ENCODE assay signal across 8 cellular contexts in the genomic region with DNA sequence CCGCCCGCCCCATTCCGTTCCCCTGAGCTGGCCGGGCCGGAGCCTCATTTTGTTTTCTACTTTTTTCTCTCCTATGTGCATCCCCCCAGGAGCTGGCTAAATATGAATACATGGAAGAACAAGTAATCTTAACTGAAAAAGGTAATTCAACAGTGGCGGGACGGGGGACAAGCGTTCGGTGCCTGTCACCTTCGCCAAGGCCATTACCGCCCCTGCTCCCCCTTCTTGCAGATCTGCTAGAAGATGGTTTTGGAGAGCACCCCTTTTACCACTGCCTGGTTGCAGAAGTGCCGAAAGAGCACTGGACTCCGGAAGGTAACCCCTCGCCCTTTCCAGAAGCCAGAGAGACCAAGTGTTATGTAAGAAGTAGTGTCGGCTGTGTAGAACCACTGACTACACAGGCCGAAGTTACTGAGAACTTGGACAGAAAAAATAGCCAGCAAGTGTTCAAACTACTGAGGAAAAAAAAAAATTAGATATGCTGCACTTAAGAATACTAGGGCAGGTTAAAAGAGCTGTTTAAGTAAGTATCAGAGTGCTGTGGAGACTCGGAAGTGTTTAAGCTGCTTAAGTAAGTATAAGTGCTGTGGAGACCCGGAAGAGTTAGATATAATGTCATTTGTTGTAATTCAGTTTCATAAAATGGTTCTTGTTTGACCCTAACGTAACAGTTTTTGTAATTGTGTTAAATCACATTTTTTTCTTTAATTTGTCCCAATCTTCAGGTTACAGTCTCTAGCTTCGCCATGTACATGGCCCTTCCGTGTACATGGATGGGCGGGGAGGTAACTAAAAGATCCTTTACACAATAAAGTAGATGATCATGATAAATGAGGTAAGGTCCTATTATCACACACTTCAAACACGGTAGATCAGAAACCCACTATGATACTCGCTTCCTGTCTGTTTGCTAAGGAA. TPM values are rescaled to one million over a fixed set of nuclear protein-coding genes. Genes with fewer than 3 reads are reported as not detected.
DNase-seq lines count a peak whose midpoint lies in the region; ATAC-seq, FAIRE-seq and TF ChIP-seq lines count a peak whose summit lies in the region.

No MANE protein-coding gene starts in this region.

- H3K36me3 Mint-ChIP-seq in activated T-cell treated with anti-CD3 and anti-CD28 coated beads, Interleukin-2, amount 50 U/mL, for 24 hours (ENCODE audit: low read depth) = peaks cover 35% of the 10 kb centered on the region

- H3K27me3 ChIP-seq in hepatocyte (no peaks in the 10 kb centered on the region), skeletal muscle tissue (ENCODE audit: control insufficient read depth in 3 of 3, insufficient read depth in 3 of 3, low read length in 3 of 3) (no peaks in the 10 kb centered on the region)

- H3K4me3 Mint-ChIP-seq in activated T-cell treated with anti-CD3 and anti-CD28 coated beads, Interleukin-2, amount 50 U/mL, for 24 hours = peak overlapping the region; percentile 89

- H3K4me3 ChIP-seq in hepatocyte (peak overlapping the region; percentile 62), skeletal muscle tissue (ENCODE audit: low read length in 3 of 3) (peak overlapping the region; percentile 85 to 87 (median 85))

- H4K20me1 ChIP-seq in hepatocyte (ENCODE audit: insufficient read depth, poor library complexity, severe bottlenecking) = peaks cover 12% of the 10 kb centered on the region

- peaks cover 45% of the 10 kb centered on the region for H3K4me1 Mint-ChIP-seq in activated T-cell treated with anti-CD3 and anti-CD28 coated beads, Interleukin-2, amount 50 U/mL, for 24 hours (ENCODE audit: low read depth)

- H3K4me2 ChIP-seq in hepatocyte = peak overlapping the region; percentile 75

- 32% methylated on average over 19 of the region's 24 CpGs for WGBS in hepatocyte (ENCODE audit: low lambda C conversion rate, missing lambda C conversion rate)

- H3K36me3 ChIP-seq in hepatocyte (replicated peaks; ENCODE audit: insufficient read depth, low read depth) (no peaks in the 10 kb centered on the region), skeletal muscle tissue (ENCODE audit: control insufficient read depth in 3 of 3, insufficient read depth in 3 of 3, low read length in 3 of 3) (peaks cover 0 to 6% (median 6%) of the 10 kb centered on the region in 3 donors)

- H3K9ac ChIP-seq in skeletal muscle tissue (ENCODE audit: low read depth in 1 of 3, low read length in 3 of 3) = peak overlapping the region; percentile 62 to 91 (median 86)

- peak overlapping the region; percentile 98 for H3K27ac Mint-ChIP-seq in activated T-cell treated with anti-CD3 and anti-CD28 coated beads, Interleukin-2, amount 50 U/mL, for 24 hours

- H3K9me3 Mint-ChIP-seq in activated T-cell treated with anti-CD3 and anti-CD28 coated beads, Interleukin-2, amount 50 U/mL, for 24 hours = no peaks in the 10 kb centered on the region

- FAIRE-seq in GM12892 (lab: Jason Lieb, UNC) = no peak

- no peaks in the 10 kb centered on the region for H3K9me3 ChIP-seq in hepatocyte (ENCODE audit: low read depth)
- no peaks in the 10 kb centered on the region for H3K9me3 ChIP-seq in skeletal muscle tissue (ENCODE audit: control insufficient read depth in 3 of 3, low read length in 3 of 3)

- peak; percentile 39 for DNase-seq in activated T-cell treated with anti-CD3 and anti-CD28 coated beads, Interleukin-2, amount 50 U/mL, for 24 hours
- DNase-seq in activated T-cell treated with anti-CD3 and anti-CD28 coated beads, Interleukin-2, amount 50 U/mL, for 1 hour = no peak
- peak; percentile 0 for DNase-seq in activated effector memory CD4-positive, alpha-beta T cell treated with Interleukin-2 at 50 U/mL for 16 hours
- DNase-seq in hepatocyte (ENCODE audit: low spot score) = no peak
- no peak for DNase-seq in GM12892 (ENCODE audit: insufficient read length)

- H3K79me2 ChIP-seq in hepatocyte = peaks cover 27% of the 10 kb centered on the region

- no peaks in the 10 kb centered on the region for H3K27me3 Mint-ChIP-seq in activated T-cell treated with anti-CD3 and anti-CD28 coated beads, Interleukin-2, amount 50 U/mL, for 24 hours

- peak overlapping the region; percentile 94 for H3K27ac ChIP-seq in hepatocyte
- peak overlapping the region; percentile 88 for H3K27ac ChIP-seq in skeletal muscle tissue (ENCODE audit: low read depth, low read length)

- no peak for TF ChIP-seq POLR2A in GM12892 (IDR thresholded peaks at IDR 0.05; ENCODE audit: low read depth, low read length)

- no peak for ATAC-seq in HG02870 (IDR thresholded peaks at IDR 0.05; ENCODE audit: unreplicated experiment)
- ATAC-seq in GM21381 (IDR thresholded peaks at IDR 0.05; ENCODE audit: unreplicated experiment) = no peak

- H3K4me1 ChIP-seq in hepatocyte (ENCODE audit: insufficient read depth) (peaks cover 4% of the 10 kb centered on the region), skeletal muscle tissue (ENCODE audit: control insufficient read depth in 3 of 3, insufficient read depth in 3 of 3, low read length in 3 of 3) (peaks cover 9 to 16% (median 16%) of the 10 kb centered on the region in 3 donors)

- H2AFZ ChIP-seq in hepatocyte = peak overlapping the region; percentile 21

- no peaks in the 10 kb centered on the region for H3K9me2 ChIP-seq in hepatocyte (replicated peaks; ENCODE audit: insufficient read depth)

- TF ChIP-seq CTCF in hepatocyte (IDR thresholded peaks at IDR 0.05; ENCODE audit: poor library complexity) = no peak

RNA-seq across cellular contexts. Expression of a gene that starts 0.9 kb away (rescaled TPM):
- total RNA-seq in hepatocyte (1,753 and 1,822 TPM in 2 replicates), skeletal muscle tissue (26.1 TPM)
- polyA plus RNA-seq in hepatocyte = 2,173 and 2,458 TPM in 2 replicates
- 66.9 TPM for polyA plus RNA-seq in GM12892 (2012; ENCODE audit: missing spikeins)

RNA-seq across cellular contexts. Expression of a gene that starts 40.8 kb away (rescaled TPM):
- total RNA-seq in hepatocyte (26.9 and 38.5 TPM in 2 replicates), skeletal muscle tissue (43.8 TPM)
- polyA plus RNA-seq in hepatocyte = 35.9 and 47.6 TPM in 2 replicates
- polyA plus RNA-seq in GM12892 (2012; ENCODE audit: missing spikeins) = 17.5 TPM

Comparison
In these comparisons a context has a peak if more than half of its experiments do, and no peak if none do; other contexts are left out.
1. DNase-seq: peak in activated T-cell treated with anti-CD3 and anti-CD28 coated beads, Interleukin-2, amount 50 U/mL, for 24 hours (single experiment) and activated effector memory CD4-positive, alpha-beta T cell treated with Interleukin-2 at 50 U/mL for 16 hours (single experiment); none in activated T-cell treated with anti-CD3 and anti-CD28 coated beads, Interleukin-2, amount 50 U/mL, for 1 hour (single experiment), hepatocyte (single experiment) and GM12892 (single experiment).
2. RNA of a gene that starts 0.9 kb away (total RNA-seq): 1,753 to 1,822 TPM in hepatocyte; 26.1 TPM in skeletal muscle tissue (single experiment); every median in the first group is over 10 times any median in the second.